ENCODE assay signal across 23 cellular contexts in the genomic region with DNA sequence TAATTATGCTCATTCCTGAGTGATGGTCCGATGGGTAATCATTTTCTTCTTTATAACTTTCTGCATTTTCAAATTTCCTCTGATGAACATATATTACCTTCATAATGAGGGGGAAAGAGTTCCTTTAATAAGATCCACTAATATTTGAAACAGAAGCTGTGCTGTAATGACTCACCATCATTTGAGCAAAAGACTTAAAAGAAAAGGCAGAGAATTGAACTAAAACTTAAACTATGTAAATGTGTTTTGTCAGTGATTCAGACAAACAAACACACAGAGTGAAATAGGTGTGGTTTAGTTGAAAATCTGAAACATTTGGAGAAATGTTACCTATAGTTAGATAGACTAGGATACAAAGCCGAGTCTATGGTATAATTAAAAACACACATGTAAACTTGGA.
A peak's percentile ranks its signal among the peaks of the same experiment; 100 is the strongest.
DNase-seq lines count a peak whose midpoint lies in the region; ATAC-seq, FAIRE-seq and TF ChIP-seq lines count a peak whose summit lies in the region.
"Had no signal": no experiment of that assay in that cellular context is flagged by ENCODE, and none has a peak within 500 bp of the region (broad histone marks: within the 10 kb centered on the region; RNA-seq: fewer than 3 reads in every experiment).

No MANE protein-coding gene starts in this region.

- intact Hi-C loops in body of pancreas (cut with DNase I): no loop called here

- H3K36me3 Mint-ChIP-seq in activated CD4-positive, alpha-beta memory T cell treated with anti-CD3 and anti-CD28 coated beads, Interleukin-2, amount 10 ng/mL, durations not matched to agents 7 days and 5 days (ENCODE audit: low read depth): peaks cover 42% of the 10 kb centered on the region

- H3K27me3 ChIP-seq in bronchial epithelial cell (ENCODE audit: control insufficient read depth, insufficient read depth, low read length) (no peaks in the 10 kb centered on the region), body of pancreas (no peaks in the 10 kb centered on the region)
- H3K27me3 ChIP-seq: BLaER1 treated with 17β-estradiol and CSF1 and Interleukin-3, amounts not matched to agents 10 nM and 100 nM had no signal

- DNase-seq in EH (ENCODE audit: low read depth): peak; percentile 40
- DNase-seq in LHCN-M2 (ENCODE audit: low read depth): peak; percentile 35
- DNase-seq in bronchial epithelial cell (ENCODE audit: low read depth): peak; percentile 13
- DNase-seq in fibroblast of villous mesenchyme (ENCODE audit: low read depth): peak; percentile 12
- DNase-seq in activated T-cell treated with anti-CD3 and anti-CD28 coated beads for 4 hours: no peak
- no peak for DNase-seq in body of pancreas
- no peak for DNase-seq in activated CD4-positive, alpha-beta T cell treated with anti-CD3 and anti-CD28 coated beads for 1 hour
- DNase-seq in activated CD4-positive, alpha-beta memory T cell treated with anti-CD3 and anti-CD28 coated beads, Interleukin-2, amount 10 ng/mL, durations not matched to agents 7 days and 5 days: no peak
- DNase-seq: 8988T; Calu3; CD8-positive, alpha-beta T cell; GDM1; H9; Karpas-422; NCI-H1694; NCI-H2081; NCI-H2171; NCI-H345; NCI-H524 treated with DMSO at 0.1 percent for 48 hours; NCI-H82; Right ventricle myocardium superior had no signal

- H3K4me3 Mint-ChIP-seq in activated CD4-positive, alpha-beta memory T cell treated with anti-CD3 and anti-CD28 coated beads, Interleukin-2, amount 10 ng/mL, durations not matched to agents 7 days and 5 days: no peak overlapping the region
- H3K4me3 Mint-ChIP-seq: CD8-positive, alpha-beta T cell; H9; IgD-negative memory B cell had no signal

- 93 to 95% methylated on average over 2 of the region's 2 CpGs for WGBS in body of pancreas, 2 donors

- H3K27me3 Mint-ChIP-seq in activated CD4-positive, alpha-beta memory T cell treated with anti-CD3 and anti-CD28 coated beads, Interleukin-2, amount 10 ng/mL, durations not matched to agents 7 days and 5 days: no peaks in the 10 kb centered on the region

- no peak overlapping the region for H3K27ac ChIP-seq in body of pancreas
- H3K27ac ChIP-seq: BLaER1 treated with 17β-estradiol and CSF1 and Interleukin-3, amounts not matched to agents 10 nM and 100 nM had no signal

- H3K9me3 ChIP-seq in body of pancreas: no peaks in the 10 kb centered on the region

- H3K4me1 ChIP-seq in body of pancreas: no peaks in the 10 kb centered on the region

- H3K4me3 ChIP-seq in bronchial epithelial cell (ENCODE audit: low read depth, low read length) (no peak overlapping the region), fibroblast of villous mesenchyme (ENCODE audit: low read depth, low read length) (no peak overlapping the region), body of pancreas (no peak overlapping the region)
- H3K4me3 ChIP-seq: BLaER1 treated with 17β-estradiol and CSF1 and Interleukin-3, amounts not matched to agents 10 nM and 100 nM had no signal

- peaks cover 53% of the 10 kb centered on the region for H3K4me1 Mint-ChIP-seq in activated CD4-positive, alpha-beta memory T cell treated with anti-CD3 and anti-CD28 coated beads, Interleukin-2, amount 10 ng/mL, durations not matched to agents 7 days and 5 days

- POLR2A ChIA-PET in activated CD4-positive, alpha-beta memory T cell treated with anti-CD3 and anti-CD28 coated beads, Interleukin-2, amount 10 ng/mL, durations not matched to agents 7 days and 5 days (lab: Charles Lee): no interaction called here

- no peak for FAIRE-seq in bronchial epithelial cell (lab: Jason Lieb, UNC)

- CTCF ChIA-PET in activated CD4-positive, alpha-beta memory T cell treated with anti-CD3 and anti-CD28 coated beads, Interleukin-2, amount 10 ng/mL, durations not matched to agents 7 days and 5 days (lab: Charles Lee): no interaction called here

- no peak for ATAC-seq in body of pancreas
- ATAC-seq: CD8-positive, alpha-beta T cell had no signal

- no peaks in the 10 kb centered on the region for H3K36me3 ChIP-seq in bronchial epithelial cell (ENCODE audit: control insufficient read depth, insufficient read depth, low read length)
- no peaks in the 10 kb centered on the region for H3K36me3 ChIP-seq in body of pancreas (replicated peaks in 1 of 2; ENCODE audit: insufficient read depth in 1 of 2, low read depth in 2 of 2)

- no peak overlapping the region for H3K27ac Mint-ChIP-seq in activated CD4-positive, alpha-beta memory T cell treated with anti-CD3 and anti-CD28 coated beads, Interleukin-2, amount 10 ng/mL, durations not matched to agents 7 days and 5 days
- H3K27ac Mint-ChIP-seq: CD8-positive, alpha-beta T cell; H9; IgD-negative memory B cell had no signal

- no peaks in the 10 kb centered on the region for H3K9me3 Mint-ChIP-seq in activated CD4-positive, alpha-beta memory T cell treated with anti-CD3 and anti-CD28 coated beads, Interleukin-2, amount 10 ng/mL, durations not matched to agents 7 days and 5 days
- H3K9me3 Mint-ChIP-seq: CD8-positive, alpha-beta T cell; H9; IgD-negative memory B cell had no signal

- no peak for TF ChIP-seq POLR2A in body of pancreas (IDR thresholded peaks at IDR 0.05)

- TF ChIP-seq CTCF in bronchial epithelial cell (IDR thresholded peaks at IDR 0.05; ENCODE audit: insufficient read depth, low read length, severe bottlenecking): no peak
- TF ChIP-seq CTCF in fibroblast of villous mesenchyme (IDR thresholded peaks at IDR 0.05; ENCODE audit: insufficient read depth, low read depth, low read length): no peak
- TF ChIP-seq CTCF in body of pancreas (IDR thresholded peaks at IDR 0.05): no peak

Comparison
In these comparisons a context has a peak if more than half of its experiments do, and no peak if none do; other contexts are left out.
1. DNase-seq: peak in EH (single experiment), LHCN-M2 (single experiment), bronchial epithelial cell (single experiment) and fibroblast of villous mesenchyme (single experiment); none in activated T-cell treated with anti-CD3 and anti-CD28 coated beads for 4 hours (single experiment), body of pancreas (0 of 4), activated CD4-positive, alpha-beta T cell treated with anti-CD3 and anti-CD28 coated beads for 1 hour (single experiment) and activated CD4-positive, alpha-beta memory T cell treated with anti-CD3 and anti-CD28 coated beads, Interleukin-2, amount 10 ng/mL, durations not matched to agents 7 days and 5 days (single experiment).